1 cellular context compared by ENCODE assay signal in the genomic region with DNA sequence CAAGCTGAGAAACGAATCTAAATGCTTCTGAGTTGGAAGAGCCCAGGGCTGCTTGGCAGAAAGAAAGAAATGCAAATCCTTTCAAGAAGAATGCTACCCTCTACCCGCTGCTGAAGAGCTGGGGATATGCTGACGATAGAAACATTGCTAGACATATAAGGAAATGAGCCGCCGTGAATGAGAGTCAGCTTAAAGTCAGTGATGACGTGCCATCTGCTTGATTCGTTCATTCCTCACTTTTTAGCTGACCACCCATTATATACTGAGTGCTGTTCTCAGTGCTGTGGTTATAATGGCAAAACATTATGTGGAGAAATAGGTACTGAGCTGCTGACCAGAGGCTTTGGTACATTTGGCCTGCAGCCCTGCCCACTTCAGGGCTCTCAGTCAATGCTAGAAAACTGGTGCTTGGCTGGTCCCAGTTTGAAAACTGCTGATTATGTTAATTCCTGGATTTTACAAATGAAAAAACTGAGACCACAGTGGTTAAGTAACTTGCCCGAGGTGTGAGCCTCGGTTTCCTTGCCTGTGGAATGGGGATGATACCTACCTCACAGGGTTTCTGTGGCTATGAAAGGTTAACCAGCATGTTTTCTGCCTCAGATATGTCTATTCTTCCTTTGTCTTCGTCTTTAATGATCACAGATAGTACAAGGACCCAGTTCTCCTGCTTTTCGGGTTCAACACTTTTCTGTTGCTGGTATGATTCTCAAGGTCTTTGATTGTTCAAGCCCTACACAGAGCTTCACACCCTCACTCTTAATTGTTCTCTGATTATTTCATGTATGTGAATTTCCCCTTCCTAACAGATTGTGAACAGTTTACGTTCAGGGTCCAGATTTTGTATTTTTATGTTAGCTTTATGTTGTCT.
TF ChIP-seq lines count a peak whose summit lies in the region.

No MANE protein-coding gene starts in this region.

TF ChIP-seq in H1, 55 proteins besides CTCF, POLR2A, EP300 and RAD21:
- TF ChIP-seq TAF1 (IDR thresholded peaks at IDR 0.05; ENCODE audit: low read depth, low read length) = no peak
- TF ChIP-seq SRF (IDR thresholded peaks at IDR 0.05; ENCODE audit: low read depth, low read length) = peak; percentile 22; the same call in 1 of the 2 replicates
- TF ChIP-seq TBP (IDR thresholded peaks at IDR 0.05; ENCODE audit: low read depth, low read length) = peak; percentile 13; the same call in 1 of the 2 replicates
- TF ChIP-seq CREB1 (IDR thresholded peaks at IDR 0.05) = peak; percentile 67
- peak; percentile 94; the same call in 1 of the 2 replicates for TF ChIP-seq KDM1A (IDR thresholded peaks at IDR 0.05; ENCODE audit: borderline replicate concordance, low read length)
- TF ChIP-seq HDAC2 (IDR thresholded peaks at IDR 0.05; ENCODE audit: borderline replicate concordance in 1 of 2, low read depth in 2 of 2, low read length in 2 of 2) = 0 out of 4 replicates have a peak, but pooled peaks of 1 of the 2 experiments have one; percentile 76
TF ChIP-seq in H1: peak in this region for 5.
